Comparison of ENCODE assay signal across 12 cellular contexts in the genomic region with DNA sequence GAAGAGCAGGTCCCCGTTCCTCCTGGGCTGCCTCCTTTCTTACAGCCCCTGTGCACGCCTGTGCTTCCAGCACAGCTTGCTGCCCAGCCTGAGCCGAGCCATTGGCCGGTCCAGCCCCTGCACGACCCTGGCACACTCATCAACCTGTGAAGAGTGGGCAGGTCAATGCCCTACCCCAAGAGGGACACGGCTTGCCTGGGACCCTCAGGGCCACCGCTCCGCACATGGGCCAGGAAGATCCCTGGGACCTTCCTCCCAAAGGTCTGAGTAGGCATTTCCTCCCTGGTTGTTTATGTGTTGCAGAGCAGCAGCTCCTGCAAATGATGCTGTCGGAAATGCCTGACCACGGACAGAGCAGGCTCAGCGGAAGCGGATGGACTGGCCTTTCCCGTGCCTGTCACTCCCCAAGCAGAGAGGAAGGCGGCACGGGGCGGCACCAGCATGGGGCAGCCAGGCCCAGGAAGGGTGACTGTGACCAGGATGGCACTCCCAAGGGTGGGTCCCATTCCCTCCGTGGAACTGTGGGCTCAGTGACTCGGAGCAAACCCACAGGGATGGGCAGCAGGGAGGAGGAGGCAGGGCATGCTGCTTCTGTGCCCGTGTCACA.
DNase-seq lines count a peak whose midpoint lies in the region; ATAC-seq and TF ChIP-seq lines count a peak whose summit lies in the region.
"Had no signal": no experiment of that assay in that cellular context is flagged by ENCODE, and none has a peak within 500 bp of the region (broad histone marks: within the 10 kb centered on the region; RNA-seq: fewer than 3 reads in every experiment).

No MANE protein-coding gene starts in this region.

- H3K4me1 ChIP-seq in endodermal cell (ENCODE audit: control insufficient read depth, insufficient read depth, low read length) (peaks cover 17% of the 10 kb centered on the region), lung (ENCODE audit: control insufficient read depth in 2 of 2, insufficient read depth in 2 of 2, low read length in 2 of 2) (peaks cover 0 to 28% of the 10 kb centered on the region in 2 donors), stomach (peaks cover 39 to 78% (median 52%) of the 10 kb centered on the region in 4 donors)

- H3K9me3 ChIP-seq in endodermal cell (ENCODE audit: control insufficient read depth, low read length): no peaks in the 10 kb centered on the region
- no peaks in the 10 kb centered on the region for H3K9me3 ChIP-seq in lung (ENCODE audit: control insufficient read depth in 2 of 2, insufficient read depth in 1 of 2, low read length in 1 of 2)
- no peaks in the 10 kb centered on the region for H3K9me3 ChIP-seq in stomach

- TF ChIP-seq CTCF in endodermal cell (conservative IDR thresholded peaks at IDR 0.05) (no peak), lung (IDR thresholded peaks at IDR 0.05; ENCODE audit: control extremely low read depth, extremely low read depth) (no peak), stomach (IDR thresholded peaks at IDR 0.05) (no peak)

- H3K27ac Mint-ChIP-seq in endodermal cell: peak overlapping the region; percentile 46
- H3K27ac Mint-ChIP-seq in activated CD4-positive, alpha-beta memory T cell treated with anti-CD3 and anti-CD28 coated beads, Interleukin-2, amount 10 ng/mL, durations not matched to agents 7 days and 5 days: no peak overlapping the region
- H3K27ac Mint-ChIP-seq: CD4-positive, alpha-beta T cell had no signal

- H3K9ac ChIP-seq in endodermal cell (ENCODE audit: extremely low read depth, low read length, poor library complexity, severe bottlenecking): no peak overlapping the region

- no peak for TF ChIP-seq POLR2A in stomach (IDR thresholded peaks at IDR 0.05)

- POLR2A ChIA-PET in activated CD4-positive, alpha-beta memory T cell treated with anti-CD3 and anti-CD28 coated beads, Interleukin-2, amount 10 ng/mL, durations not matched to agents 7 days and 5 days (lab: Charles Lee): no interaction called here

- no peaks in the 10 kb centered on the region for H3K9me3 Mint-ChIP-seq in endodermal cell
- H3K9me3 Mint-ChIP-seq in activated CD4-positive, alpha-beta memory T cell treated with anti-CD3 and anti-CD28 coated beads, Interleukin-2, amount 10 ng/mL, durations not matched to agents 7 days and 5 days: no peaks in the 10 kb centered on the region
- H3K9me3 Mint-ChIP-seq: CD4-positive, alpha-beta T cell; stimulated activated naive CD8-positive, alpha-beta T cell treated with anti-CD3 and anti-CD28 coated beads, Interleukin-15, amount 100 ng/mL, for 72 hours had no signal

- peak; percentile 58 for DNase-seq in M059J (ENCODE audit: low read depth)
- no peak for DNase-seq in endodermal cell
- DNase-seq in lung (ENCODE audit: low spot score): no peak
- DNase-seq in stomach: no peak
- no peak for DNase-seq in activated CD4-positive, alpha-beta memory T cell treated with anti-CD3 and anti-CD28 coated beads, Interleukin-2, amount 10 ng/mL, durations not matched to agents 7 days and 5 days
- no peak for DNase-seq in NCI-H2029 treated with DMSO at 0.1 percent for 48 hours (lab: John Stamatoyannopoulos, UW)
- DNase-seq: CD4-positive, alpha-beta T cell; KBM-7; SIG-M5; stimulated activated naive CD8-positive, alpha-beta T cell treated with anti-CD3 and anti-CD28 coated beads, Interleukin-15, amount 100 ng/mL, for 72 hours had no signal

- ATAC-seq in lung (ENCODE audit: insufficient read depth, low FRiP score) (no peak), GM21576 (IDR thresholded peaks at IDR 0.05; ENCODE audit: unreplicated experiment) (no peak)
- no peak for ATAC-seq in activated CD4-positive, CD25-positive, alpha-beta regulatory T cell treated with anti-CD3 and anti-CD28 coated beads, Interleukin-2, amount 50 U/mL, for 24 hours
- ATAC-seq: stimulated activated naive CD8-positive, alpha-beta T cell treated with anti-CD3 and anti-CD28 coated beads, Interleukin-15, amount 100 ng/mL, for 72 hours had no signal

- H3K27ac ChIP-seq in endodermal cell (ENCODE audit: low read depth, low read length) (peak overlapping the region; percentile 21), lung (ENCODE audit: low read depth in 1 of 2, low read length in 1 of 2) (peak overlapping the region; percentile 11 to 84), stomach (peak overlapping the region; percentile 3 to 83 (median 79))

- H3K4me3 ChIP-seq in endodermal cell (ENCODE audit: low read length) (no peak overlapping the region), lung (no peak overlapping the region), stomach (no peak overlapping the region)

- no peaks in the 10 kb centered on the region for H3K27me3 ChIP-seq in endodermal cell (ENCODE audit: control insufficient read depth, insufficient read depth, low read length, poor library complexity, severe bottlenecking)
- H3K27me3 ChIP-seq in lung (ENCODE audit: control insufficient read depth, insufficient read depth): no peaks in the 10 kb centered on the region
- no peaks in the 10 kb centered on the region for H3K27me3 ChIP-seq in stomach

- no peaks in the 10 kb centered on the region for H3K27me3 Mint-ChIP-seq in endodermal cell (ENCODE audit: insufficient read depth)
- H3K27me3 Mint-ChIP-seq in activated CD4-positive, alpha-beta memory T cell treated with anti-CD3 and anti-CD28 coated beads, Interleukin-2, amount 10 ng/mL, durations not matched to agents 7 days and 5 days: no peaks in the 10 kb centered on the region
- H3K27me3 Mint-ChIP-seq: CD4-positive, alpha-beta T cell had no signal

- H3K36me3 ChIP-seq in endodermal cell (ENCODE audit: control insufficient read depth, insufficient read depth, low read length) (no peaks in the 10 kb centered on the region), lung (ENCODE audit: control insufficient read depth in 2 of 2, insufficient read depth in 2 of 2, low read length in 2 of 2) (peaks cover 0 to 7% of the 10 kb centered on the region in 2 donors), stomach (peaks cover 4 to 31% (median 21%) of the 10 kb centered on the region in 4 donors)

- H3K36me3 Mint-ChIP-seq in endodermal cell (ENCODE audit: low read depth): peaks cover 5% of the 10 kb centered on the region
- H3K36me3 Mint-ChIP-seq in activated CD4-positive, alpha-beta memory T cell treated with anti-CD3 and anti-CD28 coated beads, Interleukin-2, amount 10 ng/mL, durations not matched to agents 7 days and 5 days (ENCODE audit: low read depth): no peaks in the 10 kb centered on the region

- H3K4me1 Mint-ChIP-seq in endodermal cell: peaks cover 45% of the 10 kb centered on the region
- H3K4me1 Mint-ChIP-seq in activated CD4-positive, alpha-beta memory T cell treated with anti-CD3 and anti-CD28 coated beads, Interleukin-2, amount 10 ng/mL, durations not matched to agents 7 days and 5 days: no peaks in the 10 kb centered on the region
- H3K4me1 Mint-ChIP-seq: stimulated activated naive CD8-positive, alpha-beta T cell treated with anti-CD3 and anti-CD28 coated beads, Interleukin-15, amount 100 ng/mL, for 72 hours had no signal

- TF ChIP-seq EP300 in stomach (IDR thresholded peaks at IDR 0.05): no peak

- WGBS in endodermal cell (ENCODE audit: insufficient coverage in 1 of 2, insufficient read length in 1 of 2), 2 experiments: 93 to 97% methylated on average over 16 to 19 of the region's 19 CpGs
- WGBS in lung, 2 donors: 69 to 79% methylated on average over 19 of the region's 19 CpGs
- 71 to 76% (median 73%) methylated on average over 15 to 19 of the region's 19 CpGs for WGBS in stomach, 5 donors

- CTCF ChIA-PET in activated CD4-positive, alpha-beta memory T cell treated with anti-CD3 and anti-CD28 coated beads, Interleukin-2, amount 10 ng/mL, durations not matched to agents 7 days and 5 days (lab: Charles Lee): no interaction called here

- H3K4me3 Mint-ChIP-seq in endodermal cell: no peak overlapping the region
- H3K4me3 Mint-ChIP-seq in activated CD4-positive, alpha-beta memory T cell treated with anti-CD3 and anti-CD28 coated beads, Interleukin-2, amount 10 ng/mL, durations not matched to agents 7 days and 5 days: no peak overlapping the region
- H3K4me3 Mint-ChIP-seq: CD4-positive, alpha-beta T cell; stimulated activated naive CD8-positive, alpha-beta T cell treated with anti-CD3 and anti-CD28 coated beads, Interleukin-15, amount 100 ng/mL, for 72 hours had no signal

- intact Hi-C loops in stomach (cut with DNase I; ENCODE audit: low total_unique reads): no loop called here

Comparison
In these comparisons a context has a peak if more than half of its experiments do, and no peak if none do; other contexts are left out.
1. H3K27ac ChIP-seq: peak in every context shown above with its lines; median percentile 79 in stomach; 48 in lung; 21 in endodermal cell.